Comparison of ENCODE assay signal across 21 cellular contexts in genomic region chr11:12483604-12484003, GRCh38.
DNase-seq lines count a peak whose midpoint lies in the region; ATAC-seq and TF ChIP-seq lines count a peak whose summit lies in the region.
"Had no signal": no experiment of that assay in that cellular context is flagged by ENCODE, and none has a peak within 500 bp of the region (broad histone marks: within the 10 kb centered on the region; RNA-seq: fewer than 3 reads in every experiment).

No MANE protein-coding gene starts in this region.

- peaks cover 3% of the 10 kb centered on the region for H3K9me3 Mint-ChIP-seq in MCF 10A (ENCODE audit: unreplicated experiment)

- H3K23ac ChIP-seq in trophoblast cell (ENCODE audit: low read length) = no peak overlapping the region

- H3K36me3 ChIP-seq in breast epithelium (no peaks in the 10 kb centered on the region), trophoblast cell (ENCODE audit: control insufficient read depth in 1 of 2, insufficient read depth in 2 of 2, low read length in 2 of 2) (peaks cover 2 to 19% of the 10 kb centered on the region in 2 experiments), thyroid gland (no peaks in the 10 kb centered on the region)

- H3K27ac ChIP-seq in breast epithelium (peak overlapping the region; percentile 68 to 73), right cardiac atrium (ENCODE audit: low read length) (peak overlapping the region; percentile 43), trophoblast cell (ENCODE audit: low read depth, low read length) (no peak overlapping the region), thyroid gland (peak overlapping the region in 2 of 3 donors; percentile 22 to 76)
- H3K27ac ChIP-seq: 22Rv1, PC-9 had no signal

- H3K14ac ChIP-seq in trophoblast cell (ENCODE audit: low read length) = no peak overlapping the region

- H3K9ac ChIP-seq in trophoblast cell (ENCODE audit: low read length) = no peak overlapping the region

- no peak overlapping the region for H3K4me2 ChIP-seq in trophoblast cell (ENCODE audit: low read length)
- H3K4me2 ChIP-seq: GM23338, PC-9 had no signal

- peak overlapping the region; percentile 23 for H4K91ac ChIP-seq in trophoblast cell (ENCODE audit: low read depth, low read length)

- no peak for TF ChIP-seq POLR2A in breast epithelium (IDR thresholded peaks at IDR 0.05)
- TF ChIP-seq POLR2A in thyroid gland (IDR thresholded peaks at IDR 0.05) = no peak

- H3K18ac ChIP-seq in trophoblast cell (ENCODE audit: low read length) = no peak overlapping the region

- H2BK12ac ChIP-seq in trophoblast cell (ENCODE audit: low read length) = no peak overlapping the region

- peaks cover 7% of the 10 kb centered on the region for H3K4me1 Mint-ChIP-seq in MCF 10A (ENCODE audit: insufficient read depth, unreplicated experiment)
- H3K4me1 Mint-ChIP-seq: GM23338 had no signal

- intact Hi-C loops in breast epithelium (cut with DNase I; ENCODE audit: low total_unique reads) (no loop called here), MCF 10A (cut with micrococcal nuclease) (no loop called here), right cardiac atrium (cut with DNase I) (loop anchor here in 2 of 4 donors (10.0 kb wide), 1 partner anchor 69 kb away; no protein-coding TSS in a partner anchor), thyroid gland (cut with DNase I) (no loop called here)

- peak; percentile 56 to 65 for ATAC-seq in right cardiac atrium
- no peak for ATAC-seq in HG03354 (IDR thresholded peaks at IDR 0.05; ENCODE audit: poor library complexity, severe bottlenecking, unreplicated experiment)
- ATAC-seq: GM23338, HCT116 had no signal

- H3K27ac Mint-ChIP-seq in MCF 10A (ENCODE audit: low read depth, unreplicated experiment) = no peak overlapping the region
- H3K27ac Mint-ChIP-seq: CD4-positive, alpha-beta memory T cell; GM23338 had no signal

- H2AK5ac ChIP-seq in trophoblast cell (ENCODE audit: low read length) = no peak overlapping the region

- H2AFZ ChIP-seq in trophoblast cell (ENCODE audit: insufficient read depth, low read length, poor library complexity) = no peak overlapping the region
- H2AFZ ChIP-seq: GM23338, PC-9 had no signal

- WGBS in right cardiac atrium = 43% methylated on average over 5 of the region's 5 CpGs
- no CpG with 5 or more reads among the region's 5 CpGs for WGBS in trophoblast cell (ENCODE audit: extremely low coverage, insufficient coverage, insufficient read length)
- 64 to 80% methylated on average over 5 of the region's 5 CpGs for WGBS in thyroid gland, 2 donors

- CTCF ChIA-PET in MCF 10A (lab: Yijun Ruan, JAX) = no interaction called here

- TF ChIP-seq CTCF in breast epithelium (IDR thresholded peaks at IDR 0.05) = no peak
- no peak for TF ChIP-seq CTCF in MCF 10A (IDR thresholded peaks at IDR 0.05; ENCODE audit: unreplicated experiment)
- no peak for TF ChIP-seq CTCF in thyroid gland (IDR thresholded peaks at IDR 0.05)

- H2BK120ac ChIP-seq in trophoblast cell (ENCODE audit: insufficient read depth, low read length, poor library complexity) = no peak overlapping the region

- no peaks in the 10 kb centered on the region for H3K79me2 ChIP-seq in trophoblast cell (ENCODE audit: control insufficient read depth, insufficient read depth, low read length, poor library complexity)

- H4K8ac ChIP-seq in trophoblast cell (ENCODE audit: low read depth, low read length) = peak overlapping the region; percentile 5

- no peaks in the 10 kb centered on the region for H3K27me3 Mint-ChIP-seq in MCF 10A (ENCODE audit: insufficient read depth, unreplicated experiment)

- peaks cover 0 to 8% of the 10 kb centered on the region in 2 donors for H3K4me1 ChIP-seq in breast epithelium
- H3K4me1 ChIP-seq in right cardiac atrium (ENCODE audit: control insufficient read depth, insufficient read depth, low read length) = peaks cover 11% of the 10 kb centered on the region
- peaks cover 11% of the 10 kb centered on the region in 2 experiments for H3K4me1 ChIP-seq in trophoblast cell (ENCODE audit: control insufficient read depth in 1 of 2, insufficient read depth in 2 of 2, low read length in 2 of 2)
- peaks cover 0 to 8% of the 10 kb centered on the region in 2 donors for H3K4me1 ChIP-seq in thyroid gland

- H3K79me1 ChIP-seq in trophoblast cell (ENCODE audit: low read length) = peaks cover 4% of the 10 kb centered on the region

- H3K4me3 ChIP-seq in breast epithelium (no peak overlapping the region), right cardiac atrium (ENCODE audit: low read length) (no peak overlapping the region), trophoblast cell (ENCODE audit: low read depth, low read length) (no peak overlapping the region), thyroid gland (replicated peaks in 1 of 3) (no peak overlapping the region)
- H3K4me3 ChIP-seq: GM23338, PC-9 had no signal

- H3K36me3 Mint-ChIP-seq in MCF 10A (ENCODE audit: insufficient read depth, unreplicated experiment) = peaks cover 39% of the 10 kb centered on the region

- H4K12ac ChIP-seq in trophoblast cell (ENCODE audit: low read depth, low read length) = no peak overlapping the region

- H3K4me3 Mint-ChIP-seq in MCF 10A (ENCODE audit: unreplicated experiment) = no peak overlapping the region
- H3K4me3 Mint-ChIP-seq: CD4-positive, alpha-beta memory T cell; GM23338 had no signal

- DNase-seq in breast epithelium (ENCODE audit: low spot score in 2 of 2) (no peak), MCF 10A (ENCODE audit: unreplicated experiment) (no peak), right cardiac atrium (peak in 2 of 3 donors; percentile 24 to 51), trophoblast cell (no peak), thyroid gland (no peak), AML-193 (lab: John Stamatoyannopoulos, UW) (no peak), NOMO-1 treated with DMSO at 0.1 percent for 48 hours (lab: John Stamatoyannopoulos, UW; ENCODE audit: unreplicated experiment) (no peak)
- DNase-seq: Calu3; CD4-positive, alpha-beta memory T cell; DMS53; KBM-7; NCI-H1048; NCI-H1436 treated with DMSO at 0.1 percent for 48 hours; NCI-H2029 treated with DMSO at 0.1 percent for 48 hours; NCI-H510A; NCI-H774; PC-9 had no signal

- H3K4ac ChIP-seq in trophoblast cell (ENCODE audit: low read depth, low read length) = no peak overlapping the region

- POLR2A ChIA-PET in MCF 10A (lab: Yijun Ruan, JAX) = no interaction called here

- H2BK5ac ChIP-seq in trophoblast cell (ENCODE audit: low read depth, low read length, poor library complexity) = peak overlapping the region; percentile 7

- H3K27me3 ChIP-seq in breast epithelium (no peaks in the 10 kb centered on the region), right cardiac atrium (ENCODE audit: control insufficient read depth, insufficient read depth) (no peaks in the 10 kb centered on the region), trophoblast cell (ENCODE audit: insufficient read depth, low read length) (no peaks in the 10 kb centered on the region), thyroid gland (no peaks in the 10 kb centered on the region)

- H3K9me3 ChIP-seq in breast epithelium = peaks cover 0 to 1% of the 10 kb centered on the region in 2 donors
- no peaks in the 10 kb centered on the region for H3K9me3 ChIP-seq in right cardiac atrium (ENCODE audit: control insufficient read depth, low read length)
- no peaks in the 10 kb centered on the region for H3K9me3 ChIP-seq in trophoblast cell (ENCODE audit: insufficient read depth, low read depth, low read length)
- H3K9me3 ChIP-seq in thyroid gland = no peaks in the 10 kb centered on the region

- no TSS peak for BruUV-seq in MCF 10A (replicated peaks; lab: Mats Ljungman, UMichigan)

Comparison
In these comparisons a context has a peak if more than half of its experiments do, and no peak if none do; other contexts are left out.
1. DNase-seq: peak in right cardiac atrium (2 of 3); none in breast epithelium (0 of 2), MCF 10A (single experiment), trophoblast cell (0 of 2), thyroid gland (0 of 2), AML-193 (0 of 2) and NOMO-1 treated with DMSO at 0.1 percent for 48 hours (single experiment).